Comparison of ENCODE assay signal across 10 cellular contexts in genomic region chr5:143064207-143064606, GRCh38.
A peak's percentile ranks its signal among the peaks of the same experiment; 100 is the strongest.
DNase-seq lines count a peak whose midpoint lies in the region; ATAC-seq and TF ChIP-seq lines count a peak whose summit lies in the region.
"Had no signal": no experiment of that assay in that cellular context is flagged by ENCODE, and none has a peak within 500 bp of the region (broad histone marks: within the 10 kb centered on the region; RNA-seq: fewer than 3 reads in every experiment).

No MANE protein-coding gene starts in this region.

- BruUV-seq in IMR-90 (replicated peaks; lab: Mats Ljungman, UMichigan) (no TSS peak), MCF 10A (replicated peaks; lab: Mats Ljungman, UMichigan) (no TSS peak)

- CTCF ChIA-PET in IMR-90 (lab: Yijun Ruan, JAX): interaction anchor here (1.0 to 1.6 kb wide), 2 partner anchors 58 to 62 kb away, joined by 3 read pairs; no protein-coding TSS in a partner anchor
- CTCF ChIA-PET in MCF 10A (lab: Yijun Ruan, JAX): interaction anchor here (0.7 to 2.4 kb wide), 6 partner anchors 10 to 148 kb away, joined by 3 to 7 read pairs (median 4); no protein-coding TSS in a partner anchor

- H3K79me1 ChIP-seq in IMR-90 (ENCODE audit: low read depth in 1 of 2, low read length in 2 of 2): peaks cover 0 to 14% of the 10 kb centered on the region in 2 experiments; a peak in 2 of 4 replicates

- H3K36me3 Mint-ChIP-seq in MCF 10A (ENCODE audit: insufficient read depth, unreplicated experiment) (peaks cover 23% of the 10 kb centered on the region), immature natural killer cell (peaks cover 41 to 73% (median 58%) of the 10 kb centered on the region in 3 donors)
- peaks cover 35% of the 10 kb centered on the region for H3K36me3 Mint-ChIP-seq in stimulated activated effector memory CD8-positive, alpha-beta T cell treated with anti-CD3 and anti-CD28 coated beads, Interleukin-12 subunit alpha, Interleukin-12 subunit beta, amount 100 ng/mL, for 72 hours

- TF ChIP-seq CTCF in IMR-90 (conservative IDR thresholded peaks at IDR 0.05; ENCODE audit: low read depth, low read length) (no peak), MCF 10A (IDR thresholded peaks at IDR 0.05; ENCODE audit: unreplicated experiment) (no peak), hepatocyte (IDR thresholded peaks at IDR 0.05; ENCODE audit: poor library complexity) (no peak)

- H3K27me3 Mint-ChIP-seq in MCF 10A (ENCODE audit: insufficient read depth, unreplicated experiment) (no peaks in the 10 kb centered on the region), immature natural killer cell (ENCODE audit: low read depth in 3 of 3) (peaks cover 0 to 6% (median 3%) of the 10 kb centered on the region in 3 donors)

- H3K4me1 Mint-ChIP-seq in MCF 10A (ENCODE audit: insufficient read depth, unreplicated experiment) (peaks cover 46% of the 10 kb centered on the region), immature natural killer cell (peaks cover 8 to 38% of the 10 kb centered on the region in 2 donors)
- peaks cover 55% of the 10 kb centered on the region for H3K4me1 Mint-ChIP-seq in stimulated activated effector memory CD8-positive, alpha-beta T cell treated with anti-CD3 and anti-CD28 coated beads, Interleukin-12 subunit alpha, Interleukin-12 subunit beta, amount 100 ng/mL, for 72 hours

- H3K4me3 ChIP-seq in IMR-90 (ENCODE audit: insufficient read depth, low read depth, low read length) (no peak overlapping the region), hepatocyte (no peak overlapping the region)

- whole genome bisulfite sequencing in IMR-90 (ENCODE audit: extremely low coverage in 2 of 2, insufficient read length in 1 of 2), 2 experiments: no CpG with 5 or more reads among the region's 4 CpGs
- WGBS in hepatocyte (ENCODE audit: low lambda C conversion rate, missing lambda C conversion rate): 79% methylated on average over 4 of the region's 4 CpGs

- H3K9me3 Mint-ChIP-seq in MCF 10A (ENCODE audit: unreplicated experiment) (no peaks in the 10 kb centered on the region), immature natural killer cell (no peaks in the 10 kb centered on the region)
- H3K9me3 Mint-ChIP-seq in stimulated activated effector memory CD8-positive, alpha-beta T cell treated with anti-CD3 and anti-CD28 coated beads, Interleukin-12 subunit alpha, Interleukin-12 subunit beta, amount 100 ng/mL, for 72 hours: no peaks in the 10 kb centered on the region

- in situ Hi-C loops in IMR-90 (cut with MboI; ENCODE audit: low sequenced_read_pairs): no loop called here

- H3K4me2 ChIP-seq in IMR-90 (ENCODE audit: low read depth, low read length) (peak overlapping the region; percentile 32; the same call in 1 of the 2 replicates), hepatocyte (no peak overlapping the region)

- H4K5ac ChIP-seq in IMR-90 (ENCODE audit: low read depth, low read length): peak overlapping the region; percentile 92

- H3K27me3 ChIP-seq in IMR-90 (ENCODE audit: control insufficient read depth, insufficient read depth, low read length) (no peaks in the 10 kb centered on the region), hepatocyte (no peaks in the 10 kb centered on the region)

- dilution Hi-C loops in IMR-90 (cut with HindIII; ENCODE audit: low sequenced_read_pairs, unreplicated experiment): no loop called here

- intact Hi-C loops in IMR-90 (cut with micrococcal nuclease): loop anchor here (5.0 kb wide), 1 partner anchor 37 kb away; no protein-coding TSS in a partner anchor
- intact Hi-C loops in MCF 10A (cut with micrococcal nuclease): no loop called here

- H3K9me3 ChIP-seq in IMR-90 (ENCODE audit: control insufficient read depth, insufficient read depth, low read length): no peaks in the 10 kb centered on the region
- H3K9me3 ChIP-seq in hepatocyte (ENCODE audit: low read depth): no peaks in the 10 kb centered on the region

- H3K27ac ChIP-seq in IMR-90 (ENCODE audit: insufficient read depth, low read length) (peak overlapping the region; percentile 46), hepatocyte (peak overlapping the region; percentile 52)

- peak overlapping the region; percentile 78 for H2BK5ac ChIP-seq in IMR-90 (ENCODE audit: low read depth, low read length, poor library complexity, severe bottlenecking)

- no peak overlapping the region for H3K9ac ChIP-seq in IMR-90 (ENCODE audit: low read depth, low read length)

- H3K4me1 ChIP-seq in IMR-90 (ENCODE audit: control insufficient read depth, insufficient read depth, low read length) (peaks cover 40% of the 10 kb centered on the region), hepatocyte (ENCODE audit: insufficient read depth) (peaks cover 25% of the 10 kb centered on the region)

- H2AFZ ChIP-seq in IMR-90 (replicated peaks; ENCODE audit: low read length, poor library complexity) (peak overlapping the region; percentile 67), hepatocyte (no peak overlapping the region)

- H3K9me1 ChIP-seq in IMR-90 (ENCODE audit: insufficient read depth, low read length): peaks cover 33% of the 10 kb centered on the region

- no peaks in the 10 kb centered on the region for H4K20me1 ChIP-seq in IMR-90 (ENCODE audit: insufficient read depth, low read length)
- H4K20me1 ChIP-seq in hepatocyte (ENCODE audit: insufficient read depth, poor library complexity, severe bottlenecking): no peaks in the 10 kb centered on the region

- H2AK5ac ChIP-seq in IMR-90 (ENCODE audit: low read depth, low read length): peak overlapping the region; percentile 78

- H3K18ac ChIP-seq in IMR-90 (ENCODE audit: low read depth, low read length): peak overlapping the region; percentile 95

- DNase-seq in IMR-90 (peak; percentile 57), MCF 10A (ENCODE audit: unreplicated experiment) (peak; percentile 30), hepatocyte (ENCODE audit: low spot score) (no peak), immature natural killer cell (no peak), mucosa of gallbladder (ENCODE audit: low spot score) (no peak)
- DNase-seq in stimulated activated effector memory CD8-positive, alpha-beta T cell treated with anti-CD3 and anti-CD28 coated beads, Interleukin-12 subunit alpha, Interleukin-12 subunit beta, amount 100 ng/mL, for 72 hours (ENCODE audit: low spot score in 2 of 2): no peak
- DNase-seq: posterior cingulate gyrus; stimulated activated naive CD8-positive, alpha-beta T cell treated with anti-CD3 and anti-CD28 coated beads, Interleukin-15, Interleukin-2, amounts not matched to agents 100 U/mL and 50 U/mL, for 24 hours had no signal

- peak overlapping the region; percentile 79 for H2BK20ac ChIP-seq in IMR-90 (ENCODE audit: low read depth, low read length)

- H3K23ac ChIP-seq in IMR-90 (ENCODE audit: low read depth, low read length): peak overlapping the region; percentile 85; the same call in 1 of the 2 replicates

- H3K79me2 ChIP-seq in hepatocyte: no peaks in the 10 kb centered on the region

- peak overlapping the region; percentile 95 for H3K4ac ChIP-seq in IMR-90 (ENCODE audit: low read depth, low read length)

- H3K4me3 Mint-ChIP-seq in MCF 10A (ENCODE audit: unreplicated experiment) (no peak overlapping the region), immature natural killer cell (no peak overlapping the region)
- H3K4me3 Mint-ChIP-seq in stimulated activated effector memory CD8-positive, alpha-beta T cell treated with anti-CD3 and anti-CD28 coated beads, Interleukin-12 subunit alpha, Interleukin-12 subunit beta, amount 100 ng/mL, for 72 hours: no peak overlapping the region

- POLR2A ChIA-PET in IMR-90 (lab: Charles Lee; ENCODE audit: unreplicated experiment) (no interaction called here), MCF 10A (lab: Yijun Ruan, JAX) (interaction anchor here (0.6 to 6.4 kb wide), 28 partner anchors 11 to 707 kb away, joined by 3 to 44 read pairs (median 4); no protein-coding TSS in a partner anchor)

- no peak overlapping the region for H3K27ac Mint-ChIP-seq in MCF 10A (ENCODE audit: low read depth, unreplicated experiment)
- peak overlapping the region; percentile 78 for H3K27ac Mint-ChIP-seq in stimulated activated effector memory CD8-positive, alpha-beta T cell treated with anti-CD3 and anti-CD28 coated beads, Interleukin-12 subunit alpha, Interleukin-12 subunit beta, amount 100 ng/mL, for 72 hours
- peak overlapping the region in 2 of 6 donors; percentile 26 to 31 for H3K27ac Mint-ChIP-seq in immature natural killer cell

- TF ChIP-seq POLR2A in IMR-90 (IDR thresholded peaks at IDR 0.05; ENCODE audit: low read depth, low read length): no peak

- H4K91ac ChIP-seq in IMR-90 (ENCODE audit: insufficient read depth, low read depth, low read length): peak overlapping the region; percentile 88

- H3K14ac ChIP-seq in IMR-90 (replicated peaks; ENCODE audit: low read depth, low read length): peak overlapping the region; percentile 93

- no peak for TF ChIP-seq RAD21 in IMR-90 (IDR thresholded peaks at IDR 0.05; ENCODE audit: low read length)

- H3K36me3 ChIP-seq in IMR-90 (ENCODE audit: control insufficient read depth, insufficient read depth, low read length): no peaks in the 10 kb centered on the region
- H3K36me3 ChIP-seq in hepatocyte (replicated peaks; ENCODE audit: insufficient read depth, low read depth): no peaks in the 10 kb centered on the region

- peak overlapping the region; percentile 50 to 83 for H4K8ac ChIP-seq in IMR-90 (ENCODE audit: low read depth in 2 of 2, low read length in 2 of 2)

- H2AK9ac ChIP-seq in IMR-90 (replicated peaks; ENCODE audit: low read depth, low read length, poor library complexity): no peak overlapping the region

- no peaks in the 10 kb centered on the region for H3K9me2 ChIP-seq in hepatocyte (replicated peaks; ENCODE audit: insufficient read depth)

- H2BK120ac ChIP-seq in IMR-90 (ENCODE audit: low read depth, low read length): peak overlapping the region; percentile 97

- H2BK15ac ChIP-seq in IMR-90 (ENCODE audit: low read depth, low read length): peak overlapping the region; percentile 95

- H3K56ac ChIP-seq in IMR-90 (ENCODE audit: extremely low read depth, insufficient read depth, low read length): peak overlapping the region; percentile 14; the same call in 1 of the 2 replicates

- ATAC-seq in IMR-90 (ENCODE audit: low read depth) (no peak), HG03097 (IDR thresholded peaks at IDR 0.05; ENCODE audit: low FRiP score, unreplicated experiment) (no peak), HG03439 (IDR thresholded peaks at IDR 0.05; ENCODE audit: unreplicated experiment) (no peak)
- no peak for ATAC-seq in stimulated activated effector memory CD8-positive, alpha-beta T cell treated with anti-CD3 and anti-CD28 coated beads, Interleukin-12 subunit alpha, Interleukin-12 subunit beta, amount 100 ng/mL, for 72 hours
- ATAC-seq: stimulated activated naive CD8-positive, alpha-beta T cell treated with anti-CD3 and anti-CD28 coated beads, Interleukin-15, Interleukin-2, amounts not matched to agents 100 U/mL and 50 U/mL, for 24 hours had no signal

TF ChIP-seq in IMR-90, 13 proteins besides CTCF, POLR2A, EP300 and RAD21 (continues in another document):
- no peak for TF ChIP-seq NFE2L2 (IDR thresholded peaks at IDR 0.05; ENCODE audit: low read depth, low read length)
- no peak for TF ChIP-seq FOS (IDR thresholded peaks at IDR 0.05; ENCODE audit: low read depth, low read length)

Comparison
In these comparisons a context has a peak if more than half of its experiments do, and no peak if none do; other contexts are left out.
1. DNase-seq: peak in IMR-90 (single experiment) and MCF 10A (single experiment); none in hepatocyte (single experiment), stimulated activated effector memory CD8-positive, alpha-beta T cell treated with anti-CD3 and anti-CD28 coated beads, Interleukin-12 subunit alpha, Interleukin-12 subunit beta, amount 100 ng/mL, for 72 hours (0 of 2), immature natural killer cell (0 of 3) and mucosa of gallbladder (single experiment).